1 cellular context compared by ENCODE assay signal in the genomic region with DNA sequence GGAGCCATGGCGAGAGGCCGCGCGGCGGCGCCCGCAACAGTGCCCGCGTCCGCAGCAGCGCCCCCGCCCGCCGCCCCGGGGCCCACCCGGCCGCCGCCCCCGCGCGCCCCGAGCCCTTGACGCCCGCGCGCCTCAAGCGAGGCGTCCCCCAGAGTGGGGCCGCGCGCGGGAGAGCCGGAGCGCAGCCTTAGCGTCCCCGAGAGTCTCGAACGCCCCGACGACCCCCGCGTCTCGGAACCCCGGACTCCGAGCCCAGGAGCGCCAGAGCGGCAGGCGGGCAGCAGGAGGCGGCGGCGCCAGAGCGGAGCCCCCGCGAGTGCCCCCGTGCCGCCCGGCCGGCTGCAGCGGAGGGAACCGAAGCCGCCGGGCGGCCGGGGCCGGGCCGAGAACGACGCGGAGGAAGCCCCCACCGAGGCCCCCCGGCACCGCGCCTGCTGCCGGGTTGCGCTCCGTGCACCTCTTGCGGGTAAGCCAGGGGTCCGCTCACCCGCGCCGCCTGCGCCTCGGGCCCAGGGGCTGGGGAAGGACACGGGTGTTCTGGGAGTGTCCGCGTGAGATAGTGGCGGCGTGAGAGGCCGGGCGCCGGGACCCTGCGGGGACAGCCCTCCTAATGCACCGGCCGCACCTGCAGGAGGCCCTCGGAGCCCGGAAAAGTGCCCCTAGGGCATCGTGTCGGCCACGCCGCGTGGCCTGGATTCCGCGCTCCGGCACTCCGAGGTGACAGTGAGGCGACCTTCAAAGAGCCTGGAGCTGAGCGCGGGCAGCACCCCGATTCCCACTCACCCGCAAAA.
TF ChIP-seq lines count a peak whose summit lies in the region.

No MANE protein-coding gene starts in this region.

TF ChIP-seq in K562, 482 proteins besides CTCF, POLR2A, EP300 and RAD21 (continued from another document and continues in another):
- TF ChIP-seq, protein P1, sequence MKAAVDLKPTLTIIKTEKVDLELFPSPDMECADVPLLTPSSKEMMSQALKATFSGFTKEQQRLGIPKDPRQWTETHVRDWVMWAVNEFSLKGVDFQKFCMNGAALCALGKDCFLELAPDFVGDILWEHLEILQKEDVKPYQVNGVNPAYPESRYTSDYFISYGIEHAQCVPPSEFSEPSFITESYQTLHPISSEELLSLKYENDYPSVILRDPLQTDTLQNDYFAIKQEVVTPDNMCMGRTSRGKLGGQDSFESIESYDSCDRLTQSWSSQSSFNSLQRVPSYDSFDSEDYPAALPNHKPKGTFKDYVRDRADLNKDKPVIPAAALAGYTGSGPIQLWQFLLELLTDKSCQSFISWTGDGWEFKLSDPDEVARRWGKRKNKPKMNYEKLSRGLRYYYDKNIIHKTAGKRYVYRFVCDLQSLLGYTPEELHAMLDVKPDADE (conservative IDR thresholded peaks at IDR 0.05; ENCODE audit: control insufficient read depth, low read depth, low read length), result 0 out of 2 replicates have a peak, but pooled peaks have one; percentile 43
- TF ChIP-seq SP2 (IDR thresholded peaks at IDR 0.05; ENCODE audit: extremely low read depth, low read depth, low read length, poor library complexity, severe bottlenecking) (no peak), GTF2F1 (IDR thresholded peaks at IDR 0.05; ENCODE audit: low read depth, low read length) (no peak), ATF7 (IDR thresholded peaks at IDR 0.05) (peak; percentile 87), U2AF2 (optimal IDR thresholded peaks at IDR 0.05; ENCODE audit: low read depth, low read length) (no peak), PCBP2 (IDR thresholded peaks at IDR 0.05; ENCODE audit: low read depth, low read length, poor library complexity, severe bottlenecking) (no peak), RBBP5 (IDR thresholded peaks at IDR 0.05; ENCODE audit: borderline replicate concordance, insufficient read depth, low read length, poor library complexity, severe bottlenecking) (peak; percentile 80), NEUROD1 (IDR thresholded peaks at IDR 0.05; ENCODE audit: borderline replicate concordance, low read depth, low read length, partially characterized antibody) (no peak), ZNF699 (CRISPR knock-in tag; IDR thresholded peaks at IDR 0.05; ENCODE audit: insufficient replicate concordance) (no peak), DACH1 (IDR thresholded peaks at IDR 0.05; ENCODE audit: partially characterized antibody) (no peak), RBM17 (IDR thresholded peaks at IDR 0.05; ENCODE audit: borderline replicate concordance, low read depth, low read length) (no peak), ZNF175 (CRISPR knock-in tag; IDR thresholded peaks at IDR 0.05; ENCODE audit: low read depth) (no peak), NFYB (IDR thresholded peaks at IDR 0.05; ENCODE audit: extremely low read depth, insufficient read length) (no peak), STAT5B (CRISPR knock-in tag; IDR thresholded peaks at IDR 0.05) (no peak), RFX5 (IDR thresholded peaks at IDR 0.05; ENCODE audit: low read depth, low read length) (no peak), L3MBTL2 (IDR thresholded peaks at IDR 0.05) (peak; percentile 94), RB1 (IDR thresholded peaks at IDR 0.05; ENCODE audit: low read depth) (peak; percentile 9)
- TF ChIP-seq, protein P2, sequence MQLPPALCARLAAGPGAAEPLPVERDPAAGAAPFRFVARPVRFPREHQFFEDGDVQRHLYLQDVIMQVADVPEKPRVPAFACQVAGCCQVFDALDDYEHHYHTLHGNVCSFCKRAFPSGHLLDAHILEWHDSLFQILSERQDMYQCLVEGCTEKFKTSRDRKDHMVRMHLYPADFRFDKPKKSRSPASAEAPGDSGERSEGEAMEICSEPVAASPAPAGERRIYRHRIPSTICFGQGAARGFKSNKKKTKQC (CRISPR knock-in tag; IDR thresholded peaks at IDR 0.05), result peak; percentile 83
- TF ChIP-seq, protein P3, sequence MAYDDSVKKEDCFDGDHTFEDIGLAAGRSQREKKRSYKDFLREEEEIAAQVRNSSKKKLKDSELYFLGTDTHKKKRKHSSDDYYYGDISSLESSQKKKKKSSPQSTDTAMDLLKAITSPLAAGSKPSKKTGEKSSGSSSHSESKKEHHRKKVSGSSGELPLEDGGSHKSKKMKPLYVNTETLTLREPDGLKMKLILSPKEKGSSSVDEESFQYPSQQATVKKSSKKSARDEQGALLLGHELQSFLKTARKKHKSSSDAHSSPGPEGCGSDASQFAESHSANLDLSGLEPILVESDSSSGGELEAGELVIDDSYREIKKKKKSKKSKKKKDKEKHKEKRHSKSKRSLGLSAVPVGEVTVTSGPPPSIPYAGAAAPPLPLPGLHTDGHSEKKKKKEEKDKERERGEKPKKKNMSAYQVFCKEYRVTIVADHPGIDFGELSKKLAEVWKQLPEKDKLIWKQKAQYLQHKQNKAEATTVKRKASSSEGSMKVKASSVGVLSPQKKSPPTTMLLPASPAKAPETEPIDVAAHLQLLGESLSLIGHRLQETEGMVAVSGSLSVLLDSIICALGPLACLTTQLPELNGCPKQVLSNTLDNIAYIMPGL (CRISPR knock-in tag; IDR thresholded peaks at IDR 0.05), result 0 out of 2 replicates have a peak, but pooled peaks have one; percentile 61
- TF ChIP-seq, protein P4, sequence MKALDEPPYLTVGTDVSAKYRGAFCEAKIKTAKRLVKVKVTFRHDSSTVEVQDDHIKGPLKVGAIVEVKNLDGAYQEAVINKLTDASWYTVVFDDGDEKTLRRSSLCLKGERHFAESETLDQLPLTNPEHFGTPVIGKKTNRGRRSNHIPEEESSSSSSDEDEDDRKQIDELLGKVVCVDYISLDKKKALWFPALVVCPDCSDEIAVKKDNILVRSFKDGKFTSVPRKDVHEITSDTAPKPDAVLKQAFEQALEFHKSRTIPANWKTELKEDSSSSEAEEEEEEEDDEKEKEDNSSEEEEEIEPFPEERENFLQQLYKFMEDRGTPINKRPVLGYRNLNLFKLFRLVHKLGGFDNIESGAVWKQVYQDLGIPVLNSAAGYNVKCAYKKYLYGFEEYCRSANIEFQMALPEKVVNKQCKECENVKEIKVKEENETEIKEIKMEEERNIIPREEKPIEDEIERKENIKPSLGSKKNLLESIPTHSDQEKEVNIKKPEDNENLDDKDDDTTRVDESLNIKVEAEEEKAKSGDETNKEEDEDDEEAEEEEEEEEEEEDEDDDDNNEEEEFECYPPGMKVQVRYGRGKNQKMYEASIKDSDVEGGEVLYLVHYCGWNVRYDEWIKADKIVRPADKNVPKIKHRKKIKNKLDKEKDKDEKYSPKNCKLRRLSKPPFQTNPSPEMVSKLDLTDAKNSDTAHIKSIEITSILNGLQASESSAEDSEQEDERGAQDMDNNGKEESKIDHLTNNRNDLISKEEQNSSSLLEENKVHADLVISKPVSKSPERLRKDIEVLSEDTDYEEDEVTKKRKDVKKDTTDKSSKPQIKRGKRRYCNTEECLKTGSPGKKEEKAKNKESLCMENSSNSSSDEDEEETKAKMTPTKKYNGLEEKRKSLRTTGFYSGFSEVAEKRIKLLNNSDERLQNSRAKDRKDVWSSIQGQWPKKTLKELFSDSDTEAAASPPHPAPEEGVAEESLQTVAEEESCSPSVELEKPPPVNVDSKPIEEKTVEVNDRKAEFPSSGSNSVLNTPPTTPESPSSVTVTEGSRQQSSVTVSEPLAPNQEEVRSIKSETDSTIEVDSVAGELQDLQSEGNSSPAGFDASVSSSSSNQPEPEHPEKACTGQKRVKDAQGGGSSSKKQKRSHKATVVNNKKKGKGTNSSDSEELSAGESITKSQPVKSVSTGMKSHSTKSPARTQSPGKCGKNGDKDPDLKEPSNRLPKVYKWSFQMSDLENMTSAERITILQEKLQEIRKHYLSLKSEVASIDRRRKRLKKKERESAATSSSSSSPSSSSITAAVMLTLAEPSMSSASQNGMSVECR (CRISPR knock-in tag; IDR thresholded peaks at IDR 0.05), result peak; percentile 83
- TF ChIP-seq, protein P5, sequence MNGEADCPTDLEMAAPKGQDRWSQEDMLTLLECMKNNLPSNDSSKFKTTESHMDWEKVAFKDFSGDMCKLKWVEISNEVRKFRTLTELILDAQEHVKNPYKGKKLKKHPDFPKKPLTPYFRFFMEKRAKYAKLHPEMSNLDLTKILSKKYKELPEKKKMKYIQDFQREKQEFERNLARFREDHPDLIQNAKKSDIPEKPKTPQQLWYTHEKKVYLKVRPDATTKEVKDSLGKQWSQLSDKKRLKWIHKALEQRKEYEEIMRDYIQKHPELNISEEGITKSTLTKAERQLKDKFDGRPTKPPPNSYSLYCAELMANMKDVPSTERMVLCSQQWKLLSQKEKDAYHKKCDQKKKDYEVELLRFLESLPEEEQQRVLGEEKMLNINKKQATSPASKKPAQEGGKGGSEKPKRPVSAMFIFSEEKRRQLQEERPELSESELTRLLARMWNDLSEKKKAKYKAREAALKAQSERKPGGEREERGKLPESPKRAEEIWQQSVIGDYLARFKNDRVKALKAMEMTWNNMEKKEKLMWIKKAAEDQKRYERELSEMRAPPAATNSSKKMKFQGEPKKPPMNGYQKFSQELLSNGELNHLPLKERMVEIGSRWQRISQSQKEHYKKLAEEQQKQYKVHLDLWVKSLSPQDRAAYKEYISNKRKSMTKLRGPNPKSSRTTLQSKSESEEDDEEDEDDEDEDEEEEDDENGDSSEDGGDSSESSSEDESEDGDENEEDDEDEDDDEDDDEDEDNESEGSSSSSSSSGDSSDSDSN (IDR thresholded peaks at IDR 0.05; ENCODE audit: borderline replicate concordance in 1 of 2, low read depth in 2 of 2, low read length in 2 of 2), result peak; percentile 46 to 62; a peak in 2 of 4 replicates
- TF ChIP-seq, protein P6, sequence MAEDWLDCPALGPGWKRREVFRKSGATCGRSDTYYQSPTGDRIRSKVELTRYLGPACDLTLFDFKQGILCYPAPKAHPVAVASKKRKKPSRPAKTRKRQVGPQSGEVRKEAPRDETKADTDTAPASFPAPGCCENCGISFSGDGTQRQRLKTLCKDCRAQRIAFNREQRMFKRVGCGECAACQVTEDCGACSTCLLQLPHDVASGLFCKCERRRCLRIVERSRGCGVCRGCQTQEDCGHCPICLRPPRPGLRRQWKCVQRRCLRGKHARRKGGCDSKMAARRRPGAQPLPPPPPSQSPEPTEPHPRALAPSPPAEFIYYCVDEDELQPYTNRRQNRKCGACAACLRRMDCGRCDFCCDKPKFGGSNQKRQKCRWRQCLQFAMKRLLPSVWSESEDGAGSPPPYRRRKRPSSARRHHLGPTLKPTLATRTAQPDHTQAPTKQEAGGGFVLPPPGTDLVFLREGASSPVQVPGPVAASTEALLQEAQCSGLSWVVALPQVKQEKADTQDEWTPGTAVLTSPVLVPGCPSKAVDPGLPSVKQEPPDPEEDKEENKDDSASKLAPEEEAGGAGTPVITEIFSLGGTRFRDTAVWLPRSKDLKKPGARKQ (CRISPR knock-in tag; IDR thresholded peaks at IDR 0.05), result no peak
- TF ChIP-seq, protein P7, sequence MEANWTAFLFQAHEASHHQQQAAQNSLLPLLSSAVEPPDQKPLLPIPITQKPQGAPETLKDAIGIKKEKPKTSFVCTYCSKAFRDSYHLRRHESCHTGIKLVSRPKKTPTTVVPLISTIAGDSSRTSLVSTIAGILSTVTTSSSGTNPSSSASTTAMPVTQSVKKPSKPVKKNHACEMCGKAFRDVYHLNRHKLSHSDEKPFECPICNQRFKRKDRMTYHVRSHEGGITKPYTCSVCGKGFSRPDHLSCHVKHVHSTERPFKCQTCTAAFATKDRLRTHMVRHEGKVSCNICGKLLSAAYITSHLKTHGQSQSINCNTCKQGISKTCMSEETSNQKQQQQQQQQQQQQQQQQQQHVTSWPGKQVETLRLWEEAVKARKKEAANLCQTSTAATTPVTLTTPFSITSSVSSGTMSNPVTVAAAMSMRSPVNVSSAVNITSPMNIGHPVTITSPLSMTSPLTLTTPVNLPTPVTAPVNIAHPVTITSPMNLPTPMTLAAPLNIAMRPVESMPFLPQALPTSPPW (CRISPR knock-in tag; IDR thresholded peaks at IDR 0.05), result peak; percentile 89
- TF ChIP-seq, protein P8, sequence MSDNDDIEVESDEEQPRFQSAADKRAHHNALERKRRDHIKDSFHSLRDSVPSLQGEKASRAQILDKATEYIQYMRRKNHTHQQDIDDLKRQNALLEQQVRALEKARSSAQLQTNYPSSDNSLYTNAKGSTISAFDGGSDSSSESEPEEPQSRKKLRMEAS (CRISPR knock-in tag; IDR thresholded peaks at IDR 0.05), result peak; percentile 83
- TF ChIP-seq, protein P9, sequence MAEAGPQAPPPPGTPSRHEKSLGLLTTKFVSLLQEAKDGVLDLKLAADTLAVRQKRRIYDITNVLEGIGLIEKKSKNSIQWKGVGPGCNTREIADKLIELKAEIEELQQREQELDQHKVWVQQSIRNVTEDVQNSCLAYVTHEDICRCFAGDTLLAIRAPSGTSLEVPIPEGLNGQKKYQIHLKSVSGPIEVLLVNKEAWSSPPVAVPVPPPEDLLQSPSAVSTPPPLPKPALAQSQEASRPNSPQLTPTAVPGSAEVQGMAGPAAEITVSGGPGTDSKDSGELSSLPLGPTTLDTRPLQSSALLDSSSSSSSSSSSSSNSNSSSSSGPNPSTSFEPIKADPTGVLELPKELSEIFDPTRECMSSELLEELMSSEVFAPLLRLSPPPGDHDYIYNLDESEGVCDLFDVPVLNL (CRISPR knock-in tag; IDR thresholded peaks at IDR 0.05; ENCODE audit: low read depth), result no peak
- TF ChIP-seq, protein P10, sequence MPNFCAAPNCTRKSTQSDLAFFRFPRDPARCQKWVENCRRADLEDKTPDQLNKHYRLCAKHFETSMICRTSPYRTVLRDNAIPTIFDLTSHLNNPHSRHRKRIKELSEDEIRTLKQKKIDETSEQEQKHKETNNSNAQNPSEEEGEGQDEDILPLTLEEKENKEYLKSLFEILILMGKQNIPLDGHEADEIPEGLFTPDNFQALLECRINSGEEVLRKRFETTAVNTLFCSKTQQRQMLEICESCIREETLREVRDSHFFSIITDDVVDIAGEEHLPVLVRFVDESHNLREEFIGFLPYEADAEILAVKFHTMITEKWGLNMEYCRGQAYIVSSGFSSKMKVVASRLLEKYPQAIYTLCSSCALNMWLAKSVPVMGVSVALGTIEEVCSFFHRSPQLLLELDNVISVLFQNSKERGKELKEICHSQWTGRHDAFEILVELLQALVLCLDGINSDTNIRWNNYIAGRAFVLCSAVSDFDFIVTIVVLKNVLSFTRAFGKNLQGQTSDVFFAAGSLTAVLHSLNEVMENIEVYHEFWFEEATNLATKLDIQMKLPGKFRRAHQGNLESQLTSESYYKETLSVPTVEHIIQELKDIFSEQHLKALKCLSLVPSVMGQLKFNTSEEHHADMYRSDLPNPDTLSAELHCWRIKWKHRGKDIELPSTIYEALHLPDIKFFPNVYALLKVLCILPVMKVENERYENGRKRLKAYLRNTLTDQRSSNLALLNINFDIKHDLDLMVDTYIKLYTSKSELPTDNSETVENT (CRISPR knock-in tag; IDR thresholded peaks at IDR 0.05), result 0 out of 2 replicates have a peak, but pooled peaks have one; percentile 9
